8 cellular contexts compared by ENCODE assay signal in genomic region chr10:3172081-3172445, GRCh38. TPM values are rescaled to one million over a fixed set of nuclear protein-coding genes. Genes with fewer than 3 reads are reported as not detected.
DNase-seq lines count a peak whose midpoint lies in the region; ATAC-seq and TF ChIP-seq lines count a peak whose summit lies in the region.

No MANE protein-coding gene starts in this region.

- H3K79me1 ChIP-seq in neuronal stem cell (ENCODE audit: low read depth, low read length) = no peaks in the 10 kb centered on the region

- H2AFZ ChIP-seq in neuronal stem cell (ENCODE audit: low read length) = peak overlapping the region; percentile 93

- H3K27ac ChIP-seq in neuronal stem cell (replicated peaks; ENCODE audit: low read length) = peak overlapping the region; percentile 43

- H4K91ac ChIP-seq in neuronal stem cell (ENCODE audit: low read depth, low read length, poor library complexity) = no peak overlapping the region

- H3K4me3 ChIP-seq in BE2C (ENCODE audit: low read depth, low read length) (peak overlapping the region; percentile 85), fibroblast of pulmonary artery (replicated peaks; ENCODE audit: low read depth, low read length) (peak overlapping the region; percentile 84), neuronal stem cell (ENCODE audit: low read length in 2 of 2) (peak overlapping the region; percentile 72 to 95)

- H3K23ac ChIP-seq in neuronal stem cell (ENCODE audit: low read depth, low read length, poor library complexity) = no peak overlapping the region

- H2BK5ac ChIP-seq in neuronal stem cell (ENCODE audit: low read length) = peak overlapping the region; percentile 79

- WGBS in neuronal stem cell (ENCODE audit: extremely low coverage in 2 of 2, insufficient read length in 2 of 2, insufficient replicate concordance in 1 of 2), 2 donors = no CpG with 5 or more reads among the region's 21 CpGs

- H2AK5ac ChIP-seq in neuronal stem cell (ENCODE audit: low read depth, low read length) = no peak overlapping the region

- peak overlapping the region; percentile 95 for H3K27ac Mint-ChIP-seq in HFFc6

- H3K36me3 Mint-ChIP-seq in HFFc6 (ENCODE audit: low read depth) = peaks cover 11% of the 10 kb centered on the region

- ATAC-seq in HG02870 (IDR thresholded peaks at IDR 0.05; ENCODE audit: unreplicated experiment) = no peak

- H3K36me3 ChIP-seq in BE2C (no peaks in the 10 kb centered on the region), neuronal stem cell (replicated peaks in 1 of 2; ENCODE audit: control insufficient read depth in 2 of 2, insufficient read depth in 2 of 2, low read length in 2 of 2) (peaks cover 4 to 30% of the 10 kb centered on the region in 2 donors)

- H3K27me3 ChIP-seq in BE2C (peaks cover 14% of the 10 kb centered on the region; the same call in 1 of the 2 replicates), neuronal stem cell (ENCODE audit: control insufficient read depth in 3 of 3, insufficient read depth in 3 of 3, low read depth in 1 of 3, low read length in 3 of 3) (no peaks in the 10 kb centered on the region)

- H3K4me2 ChIP-seq in neuronal stem cell (ENCODE audit: insufficient read depth, low read length, poor library complexity, severe bottlenecking) = peak overlapping the region; percentile 68

- H2BK15ac ChIP-seq in neuronal stem cell (ENCODE audit: low read length) = no peak overlapping the region

- H2BK120ac ChIP-seq in neuronal stem cell (ENCODE audit: low read depth, low read length) = no peak overlapping the region

- H3K9ac ChIP-seq in neuronal stem cell (ENCODE audit: low read depth, low read length, poor library complexity) = peak overlapping the region; percentile 91

- H3K14ac ChIP-seq in neuronal stem cell (ENCODE audit: low read length) = no peak overlapping the region

- H3K4ac ChIP-seq in neuronal stem cell (ENCODE audit: low read length) = no peak overlapping the region

- peaks cover 11% of the 10 kb centered on the region; the same call in 1 of the 2 replicates for H3K4me1 Mint-ChIP-seq in HFFc6 (ENCODE audit: low read depth)

- H2BK12ac ChIP-seq in neuronal stem cell (ENCODE audit: low read length) = no peak overlapping the region

- no peaks in the 10 kb centered on the region for H3K4me1 ChIP-seq in BE2C
- H3K4me1 ChIP-seq in neuronal stem cell (ENCODE audit: control insufficient read depth in 2 of 2, insufficient read depth in 1 of 2, low read depth in 1 of 2, low read length in 2 of 2) = no peaks in the 10 kb centered on the region

- DNase-seq in BE2C (no peak), HFFc6 (peak; percentile 71), fibroblast of pulmonary artery (ENCODE audit: low read depth) (peak; percentile 60), neuronal stem cell (ENCODE audit: low spot score) (no peak), NCI-H1105 (lab: John Stamatoyannopoulos, UW) (no peak), ureter (ENCODE audit: low spot score) (no peak)
- DNase-seq in activated CD4-positive, alpha-beta T cell treated with anti-CD3 and anti-CD28 coated beads, Interleukin-2, amount 50 U/mL, for 48 hours = peak; percentile 52 to 55

- TF ChIP-seq CTCF in BE2C (IDR thresholded peaks at IDR 0.05; ENCODE audit: low read depth, low read length) (no peak), HFFc6 (IDR thresholded peaks at IDR 0.05) (no peak), fibroblast of pulmonary artery (IDR thresholded peaks at IDR 0.05; ENCODE audit: low read length, missing control alignments) (no peak)

- H3K4me3 Mint-ChIP-seq in HFFc6 = peak overlapping the region; percentile 92

- peaks cover 2% of the 10 kb centered on the region for H3K27me3 Mint-ChIP-seq in HFFc6 (ENCODE audit: insufficient read depth)

- H3K18ac ChIP-seq in neuronal stem cell (ENCODE audit: low read length) = peak overlapping the region; percentile 86

- H3K9me3 Mint-ChIP-seq in HFFc6 = no peaks in the 10 kb centered on the region

- H3K9me3 ChIP-seq in BE2C (no peaks in the 10 kb centered on the region), neuronal stem cell (replicated peaks in 1 of 2; ENCODE audit: control insufficient read depth in 2 of 2, insufficient read depth in 1 of 2, low read depth in 1 of 2, low read length in 2 of 2) (no peaks in the 10 kb centered on the region)

- H4K8ac ChIP-seq in neuronal stem cell (ENCODE audit: low read depth, low read length) = no peak overlapping the region

RNA-seq across cellular contexts. Expression of gene PITRM1, which starts 0.5 kb away (rescaled TPM):
- polyA plus RNA-seq in BE2C (2012; ENCODE audit: insufficient read depth, insufficient read length, low read depth) = 40.5 TPM
- 100 to 1,000 TPM; 106 to 124 (median 112) TPM for total RNA-seq in HFFc6 (2021; fragmentation: NEBNext Ultra II Directional; extraction: Animal tissue kit (Norgen Biotek cat#: 25700))
- polyA plus RNA-seq in neuronal stem cell (2013, experiment 1 of 2) = 26.3 TPM
- 24.0 TPM for polyA plus RNA-seq in neuronal stem cell (2013, experiment 2 of 2)
- total RNA-seq in ureter = 88.2 TPM

Comparison
In these comparisons a context has a peak if more than half of its experiments do, and no peak if none do; other contexts are left out.
1. DNase-seq: peak in HFFc6 (single experiment), activated CD4-positive, alpha-beta T cell treated with anti-CD3 and anti-CD28 coated beads, Interleukin-2, amount 50 U/mL, for 48 hours (2 of 2) and fibroblast of pulmonary artery (single experiment); none in BE2C (single experiment), neuronal stem cell (single experiment), NCI-H1105 (single experiment) and ureter (single experiment).
2. Peak in every context shown above with its lines, with median percentiles within 50 percentile points of each other: H3K4me3 ChIP-seq.